Comparison of ENCODE assay signal across 8 cellular contexts in genomic region chr19:52993342-52994178, GRCh38. TPM values are rescaled to one million over a fixed set of nuclear protein-coding genes. Genes with fewer than 3 reads are reported as not detected.
DNase-seq lines count a peak whose midpoint lies in the region.

No MANE protein-coding gene starts in this region.

- H3K27me3 Mint-ChIP-seq in activated naive CD4-positive, alpha-beta T cell treated with anti-CD3 and anti-CD28 coated beads, Interleukin-2, amount 50 U/mL, for 24 hours: peaks cover 12% of the 10 kb centered on the region

- H3K27ac Mint-ChIP-seq in activated naive CD4-positive, alpha-beta T cell treated with anti-CD3 and anti-CD28 coated beads, Interleukin-2, amount 50 U/mL, for 24 hours: no peak overlapping the region

- DNase-seq in NCI-H2081 (lab: John Stamatoyannopoulos, UW) (peak; percentile 1 to 3), NCI-H2081 treated with DMSO at 0.1 percent for 48 hours (lab: John Stamatoyannopoulos, UW) (no peak), SK-N-MC (ENCODE audit: low read depth, low spot score) (no peak), globus pallidus (ENCODE audit: low spot score) (peak; percentile 41), occipital lobe (lab: John Stamatoyannopoulos, UW) (peak; percentile 62), NCI-H1436 treated with DMSO at 0.1 percent for 48 hours (lab: John Stamatoyannopoulos, UW) (no peak)

- H3K27ac ChIP-seq in SK-N-MC: no peak overlapping the region
- peak overlapping the region; percentile 60 for H3K27ac ChIP-seq in subcutaneous abdominal adipose tissue (ENCODE audit: low read depth, low read length)

- peak overlapping the region; percentile 28; the same call in 1 of the 2 replicates for H3K4me3 ChIP-seq in SK-N-MC
- peak overlapping the region; percentile 71 to 88 (median 76) for H3K4me3 ChIP-seq in subcutaneous abdominal adipose tissue (ENCODE audit: low read depth in 1 of 5, low read length in 5 of 5)

- no peaks in the 10 kb centered on the region for H3K27me3 ChIP-seq in subcutaneous abdominal adipose tissue (ENCODE audit: control insufficient read depth in 5 of 5, insufficient read depth in 4 of 5, low read length in 5 of 5)

- H3K4me3 Mint-ChIP-seq in activated naive CD4-positive, alpha-beta T cell treated with anti-CD3 and anti-CD28 coated beads, Interleukin-2, amount 50 U/mL, for 24 hours: peak overlapping the region; percentile 77

- no peaks in the 10 kb centered on the region for H3K9me3 ChIP-seq in SK-N-MC (ENCODE audit: low read depth, low read length)
- H3K9me3 ChIP-seq in subcutaneous abdominal adipose tissue (ENCODE audit: control insufficient read depth in 5 of 5, low read length in 5 of 5): no peaks in the 10 kb centered on the region

- H3K36me3 Mint-ChIP-seq in activated naive CD4-positive, alpha-beta T cell treated with anti-CD3 and anti-CD28 coated beads, Interleukin-2, amount 50 U/mL, for 24 hours: peaks cover 22% of the 10 kb centered on the region

- peaks cover 3 to 15% (median 14%) of the 10 kb centered on the region in 5 donors for H3K4me1 ChIP-seq in subcutaneous abdominal adipose tissue (ENCODE audit: control insufficient read depth in 5 of 5, insufficient read depth in 5 of 5, low read length in 5 of 5)

- peaks cover 20% of the 10 kb centered on the region for H3K9me3 Mint-ChIP-seq in activated naive CD4-positive, alpha-beta T cell treated with anti-CD3 and anti-CD28 coated beads, Interleukin-2, amount 50 U/mL, for 24 hours

- no peaks in the 10 kb centered on the region for H3K36me3 ChIP-seq in SK-N-MC (ENCODE audit: insufficient read depth, low read length)
- peaks cover 0 to 3% (median 0%) of the 10 kb centered on the region in 5 donors for H3K36me3 ChIP-seq in subcutaneous abdominal adipose tissue (ENCODE audit: control insufficient read depth in 5 of 5, insufficient read depth in 5 of 5, low read length in 5 of 5)

- no peak overlapping the region for H3K9ac ChIP-seq in SK-N-MC (ENCODE audit: insufficient read length)
- peak overlapping the region in 4 of 5 donors; percentile 38 to 71 (median 56) for H3K9ac ChIP-seq in subcutaneous abdominal adipose tissue (ENCODE audit: low read length in 5 of 5)

- peaks cover 13% of the 10 kb centered on the region for H3K4me1 Mint-ChIP-seq in activated naive CD4-positive, alpha-beta T cell treated with anti-CD3 and anti-CD28 coated beads, Interleukin-2, amount 50 U/mL, for 24 hours

RNA-seq across cellular contexts. Expression of gene ERVV-1, which starts 20.2 kb away (rescaled TPM):
- total RNA-seq in occipital lobe: not detected

RNA-seq across cellular contexts. Expression of gene ZNF816, which starts 30.9 kb away (rescaled TPM):
- total RNA-seq in occipital lobe: 5.8 TPM

RNA-seq across cellular contexts. Expression of gene ERVV-2, which starts 51.0 kb away (rescaled TPM):
- not detected for total RNA-seq in occipital lobe

Comparison
In these comparisons a context has a peak if more than half of its experiments do, and no peak if none do; other contexts are left out.
1. DNase-seq: peak in NCI-H2081 (2 of 2), globus pallidus (single experiment) and occipital lobe (single experiment); none in NCI-H2081 treated with DMSO at 0.1 percent for 48 hours (single experiment), SK-N-MC (single experiment) and NCI-H1436 treated with DMSO at 0.1 percent for 48 hours (single experiment).